ENCODE assay signal across 19 cellular contexts in the genomic region with DNA sequence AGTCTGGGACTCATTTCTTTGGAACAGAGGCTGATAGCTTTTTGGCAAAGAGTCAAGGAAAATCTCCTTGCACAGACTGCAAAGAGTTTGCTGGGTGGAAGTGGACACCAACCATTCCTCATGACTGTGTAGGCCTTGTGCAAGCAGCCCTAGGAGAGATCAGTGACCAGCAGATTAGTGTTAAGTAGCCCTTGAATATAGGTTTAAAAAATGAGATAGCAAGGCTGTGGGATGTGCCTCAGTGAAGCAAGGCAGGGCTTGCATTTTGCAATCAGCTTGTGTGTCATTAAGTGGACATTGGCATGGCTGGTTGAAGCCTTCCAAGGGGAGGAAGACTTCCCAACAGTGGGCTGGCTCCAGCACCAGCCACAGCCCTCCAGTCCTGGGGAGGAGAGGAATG.
"Had no signal": no experiment of that assay in that cellular context is flagged by ENCODE, and none has a peak within 500 bp of the region (broad histone marks: within the 10 kb centered on the region; RNA-seq: fewer than 3 reads in every experiment).

No MANE protein-coding gene starts in this region.

- H3K27ac ChIP-seq: cardiac muscle cell, dorsolateral prefrontal cortex, neural progenitor cell, ovary, psoas muscle, right lobe of liver had no signal

- H3K4me1 Mint-ChIP-seq: activated B cell treated with CpG ODN at 0.5 μM for 24 hours; activated CD4-positive, alpha-beta memory T cell treated with anti-CD3 and anti-CD28 coated beads, Interleukin-2, amount 10 ng/mL, durations not matched to agents 7 days and 5 days; activated CD8-positive, alpha-beta memory T cell treated with anti-CD3 and anti-CD28 coated beads, Interleukin-2, amount 10 ng/mL, durations not matched to agents 7 days and 5 days; stimulated activated naive CD8-positive, alpha-beta T cell treated with anti-CD3 and anti-CD28 coated beads, Interleukin-15, amount 100 ng/mL, for 72 hours had no signal

- H3K27me3 Mint-ChIP-seq: activated B cell treated with CpG ODN at 0.5 μM for 24 hours; activated CD4-positive, alpha-beta memory T cell treated with anti-CD3 and anti-CD28 coated beads, Interleukin-2, amount 10 ng/mL, durations not matched to agents 7 days and 5 days; activated CD8-positive, alpha-beta memory T cell treated with anti-CD3 and anti-CD28 coated beads, Interleukin-2, amount 10 ng/mL, durations not matched to agents 7 days and 5 days; activated naive CD8-positive, alpha-beta T cell had no signal

- H3K9me3 ChIP-seq: ovary, psoas muscle, right lobe of liver had no signal

- DNase-seq: activated B cell treated with CpG ODN at 0.5 μM for 24 hours; activated CD4-positive, alpha-beta memory T cell treated with anti-CD3 and anti-CD28 coated beads, Interleukin-2, amount 10 ng/mL, durations not matched to agents 7 days and 5 days; activated CD4-positive, alpha-beta T cell treated with anti-CD3 and anti-CD28 coated beads for 48 hours; activated CD8-positive, alpha-beta memory T cell treated with anti-CD3 and anti-CD28 coated beads, Interleukin-2, amount 10 ng/mL, durations not matched to agents 7 days and 5 days; amniotic stem cell; dorsolateral prefrontal cortex; endodermal cell; erythroblast; left colon; ovary; psoas muscle; right lobe of liver; small intestine; stimulated activated CD4-positive, alpha-beta T cell treated with anti-CD3 and anti-CD28 coated beads, Interleukin-4, amount 100 ng/mL, for 1 hour; stimulated activated naive CD8-positive, alpha-beta T cell treated with anti-CD3 and anti-CD28 coated beads, Interleukin-15, amount 100 ng/mL, for 72 hours had no signal

- H3K27me3 ChIP-seq: cardiac muscle cell, dorsolateral prefrontal cortex, ovary, right lobe of liver had no signal

- H3K36me3 Mint-ChIP-seq: activated CD8-positive, alpha-beta memory T cell treated with anti-CD3 and anti-CD28 coated beads, Interleukin-2, amount 10 ng/mL, durations not matched to agents 7 days and 5 days; activated naive CD8-positive, alpha-beta T cell; neural progenitor cell; type B pancreatic cell had no signal

- H3K4me1 ChIP-seq: psoas muscle, right lobe of liver had no signal

- H3K4me3 Mint-ChIP-seq: activated B cell treated with CpG ODN at 0.5 μM for 24 hours; activated CD4-positive, alpha-beta memory T cell treated with anti-CD3 and anti-CD28 coated beads, Interleukin-2, amount 10 ng/mL, durations not matched to agents 7 days and 5 days; activated CD8-positive, alpha-beta memory T cell treated with anti-CD3 and anti-CD28 coated beads, Interleukin-2, amount 10 ng/mL, durations not matched to agents 7 days and 5 days; activated naive CD8-positive, alpha-beta T cell; endodermal cell; neural progenitor cell; stimulated activated naive CD8-positive, alpha-beta T cell treated with anti-CD3 and anti-CD28 coated beads, Interleukin-15, amount 100 ng/mL, for 72 hours; type B pancreatic cell had no signal

- H2AFZ ChIP-seq: neural progenitor cell had no signal

- H3K4me3 ChIP-seq: cardiac muscle cell, dorsolateral prefrontal cortex, neural progenitor cell, ovary, psoas muscle, right lobe of liver had no signal

- H3K27ac Mint-ChIP-seq: activated B cell treated with CpG ODN at 0.5 μM for 24 hours; activated CD4-positive, alpha-beta memory T cell treated with anti-CD3 and anti-CD28 coated beads, Interleukin-2, amount 10 ng/mL, durations not matched to agents 7 days and 5 days; activated CD8-positive, alpha-beta memory T cell treated with anti-CD3 and anti-CD28 coated beads, Interleukin-2, amount 10 ng/mL, durations not matched to agents 7 days and 5 days; activated naive CD8-positive, alpha-beta T cell; endodermal cell; neural progenitor cell; type B pancreatic cell had no signal

- H3K4me2 ChIP-seq: neural progenitor cell had no signal

- H3K9me3 Mint-ChIP-seq: activated B cell treated with CpG ODN at 0.5 μM for 24 hours; activated CD4-positive, alpha-beta memory T cell treated with anti-CD3 and anti-CD28 coated beads, Interleukin-2, amount 10 ng/mL, durations not matched to agents 7 days and 5 days; endodermal cell; stimulated activated naive CD8-positive, alpha-beta T cell treated with anti-CD3 and anti-CD28 coated beads, Interleukin-15, amount 100 ng/mL, for 72 hours had no signal

- H3K9ac ChIP-seq: neural progenitor cell had no signal
